In genomic region chr7:73433924-73434700, GRCh38 we compare ENCODE assay signal across 8 cellular contexts. TPM values are rescaled to one million over a fixed set of nuclear protein-coding genes. Genes with fewer than 3 reads are reported as not detected.
A peak's percentile ranks its signal among the peaks of the same experiment; 100 is the strongest.
DNase-seq lines count a peak whose midpoint lies in the region; ATAC-seq and TF ChIP-seq lines count a peak whose summit lies in the region.

No MANE protein-coding gene starts in this region.

- H3K9me3 ChIP-seq in uterus = peaks cover 0 to 6% of the 10 kb centered on the region in 2 donors

- H3K27ac ChIP-seq in uterus = no peak overlapping the region

- H3K36me3 ChIP-seq in uterus = no peaks in the 10 kb centered on the region

- H3K27me3 ChIP-seq in uterus = peaks cover 0 to 6% of the 10 kb centered on the region in 2 donors

- no peak for TF ChIP-seq POLR2A in uterus (IDR thresholded peaks at IDR 0.05)

- H3K27ac Mint-ChIP-seq in activated naive CD4-positive, alpha-beta T cell treated with anti-CD3 and anti-CD28 coated beads, Interleukin-2, amount 50 U/mL, for 72 hours = no peak overlapping the region
- H3K27ac Mint-ChIP-seq in natural killer cell = no peak overlapping the region

- H3K9me3 Mint-ChIP-seq in activated naive CD4-positive, alpha-beta T cell treated with anti-CD3 and anti-CD28 coated beads, Interleukin-2, amount 50 U/mL, for 72 hours = no peaks in the 10 kb centered on the region
- no peaks in the 10 kb centered on the region for H3K9me3 Mint-ChIP-seq in natural killer cell

- H3K4me1 Mint-ChIP-seq in natural killer cell = peaks cover 0 to 4% of the 10 kb centered on the region in 2 donors

- ATAC-seq in GM18867 (IDR thresholded peaks at IDR 0.05; ENCODE audit: unreplicated experiment) (peak; percentile 24), HG02588 (IDR thresholded peaks at IDR 0.05; ENCODE audit: unreplicated experiment) (peak; percentile 16), natural killer cell (peak; percentile 22 to 46 (median 38)), HG03571 (IDR thresholded peaks at IDR 0.05; ENCODE audit: unreplicated experiment) (no peak)
- ATAC-seq in activated naive CD4-positive, alpha-beta T cell treated with anti-CD3 and anti-CD28 coated beads, Interleukin-2, amount 50 U/mL, for 72 hours = peak; percentile 21 to 34

- TF ChIP-seq CTCF in natural killer cell (IDR thresholded peaks at IDR 0.05) (no peak), uterus (IDR thresholded peaks at IDR 0.05) (no peak)

- H3K27me3 Mint-ChIP-seq in natural killer cell (ENCODE audit: low read depth in 2 of 2) = no peaks in the 10 kb centered on the region

- H3K4me1 ChIP-seq in uterus = peaks cover 0 to 5% of the 10 kb centered on the region in 2 donors

- DNase-seq in activated naive CD4-positive, alpha-beta T cell treated with anti-CD3 and anti-CD28 coated beads, Interleukin-2, amount 50 U/mL, for 72 hours (ENCODE audit: low spot score in 2 of 2) = peak in 1 of 2 donors; percentile 22
- no peak for DNase-seq in natural killer cell
- DNase-seq in iPS-NIHi11 (ENCODE audit: low spot score) = no peak
- no peak for DNase-seq in uterus
- DNase-seq in NCI-H510A treated with DMSO at 0.1 percent for 48 hours (lab: John Stamatoyannopoulos, UW) = no peak

- H3K36me3 Mint-ChIP-seq in activated naive CD4-positive, alpha-beta T cell treated with anti-CD3 and anti-CD28 coated beads, Interleukin-2, amount 50 U/mL, for 72 hours = peaks cover 0 to 6% of the 10 kb centered on the region in 2 donors
- no peaks in the 10 kb centered on the region for H3K36me3 Mint-ChIP-seq in natural killer cell

- intact Hi-C loops in natural killer cell (cut with micrococcal nuclease) = no loop called here
- intact Hi-C loops in uterus (cut with DNase I; ENCODE audit: low total_unique reads) = no loop called here

- H3K4me3 ChIP-seq in uterus = peak overlapping the region in 1 of 2 donors; percentile 14

- H3K4me3 Mint-ChIP-seq in natural killer cell = peak overlapping the region; percentile 77

RNA-seq across cellular contexts. Expression of gene FZD9, which starts 0.5 kb away (rescaled TPM):
- under 1 TPM; 0.09 to 0.23 TPM for total RNA-seq in activated naive CD4-positive, alpha-beta T cell treated with anti-CD3 and anti-CD28 coated beads, Interleukin-2, amount 50 U/mL, for 72 hours
- total RNA-seq in natural killer cell = under 1 TPM in 2 of 3 donors, not detected in 1; 0.15 to 0.25 TPM
- total RNA-seq in uterus = 1 to 10 TPM in 1 of 4 donors, under 1 TPM in 2, not detected in 1; 0.55 to 1.5 (median 0.90) TPM
